15 cellular contexts compared by ENCODE assay signal in the genomic region with DNA sequence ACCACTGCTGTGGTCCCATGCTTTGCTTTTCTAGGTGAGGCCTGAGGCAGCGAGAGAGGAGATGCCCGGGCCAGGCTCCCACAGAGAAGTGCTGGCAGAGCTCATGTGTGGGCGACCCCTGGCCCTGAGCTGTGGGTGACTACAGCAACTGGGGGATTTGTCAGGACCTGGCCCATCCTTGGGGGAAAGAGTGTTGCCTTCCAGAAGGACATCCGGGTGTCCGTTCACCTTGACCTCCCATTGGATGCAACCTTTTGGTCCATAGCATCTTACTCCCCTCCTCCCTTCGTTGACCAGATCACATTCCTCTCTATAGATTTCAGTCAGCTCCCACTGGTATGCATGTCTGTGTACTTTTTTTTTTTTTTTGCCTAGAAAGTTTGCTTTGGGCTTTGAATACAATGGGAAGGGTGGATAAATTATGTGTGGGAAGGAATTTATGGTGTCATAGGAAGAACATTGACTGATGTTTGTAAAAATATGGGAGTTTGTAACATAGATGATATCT.
DNase-seq lines count a peak whose midpoint lies in the region; ATAC-seq and TF ChIP-seq lines count a peak whose summit lies in the region.
"Had no signal": no experiment of that assay in that cellular context is flagged by ENCODE, and none has a peak within 500 bp of the region (broad histone marks: within the 10 kb centered on the region; RNA-seq: fewer than 3 reads in every experiment).

No MANE protein-coding gene starts in this region.

- H3K36me3 ChIP-seq in breast epithelium (no peaks in the 10 kb centered on the region), hepatocyte (replicated peaks; ENCODE audit: insufficient read depth, low read depth) (no peaks in the 10 kb centered on the region)
- no peaks in the 10 kb centered on the region for H3K36me3 ChIP-seq in naive thymus-derived CD4-positive, alpha-beta T cell (ENCODE audit: control insufficient read depth in 2 of 3, insufficient read depth in 3 of 3, low read length in 3 of 3)

- no peak overlapping the region for H2AFZ ChIP-seq in hepatocyte

- DNase-seq in breast epithelium (ENCODE audit: low spot score in 2 of 2) (no peak), MCF 10A (ENCODE audit: unreplicated experiment) (no peak), hepatocyte (ENCODE audit: low spot score) (no peak), progenitor cell of endocrine pancreas (ENCODE audit: low spot score, unreplicated experiment) (no peak), NCI-H2107 treated with DMSO at 0.1 percent for 48 hours (lab: John Stamatoyannopoulos, UW; ENCODE audit: unreplicated experiment) (no peak), NCI-H748 treated with DMSO at 0.1 percent for 48 hours (lab: John Stamatoyannopoulos, UW) (no peak)
- DNase-seq in stimulated activated CD4-positive, alpha-beta T cell treated with anti-CD3 and anti-CD28 coated beads, Interleukin-15, amount 100 ng/mL, for 24 hours = no peak
- DNase-seq in naive thymus-derived CD4-positive, alpha-beta T cell = no peak
- DNase-seq: 8988T, GOT3, NCI-H1436 treated with DMSO at 0.1 percent for 48 hours, NCI-H2081, NCI-H524 treated with DMSO at 0.1 percent for 48 hours, SIG-M5 had no signal

- no peaks in the 10 kb centered on the region for H3K9me3 Mint-ChIP-seq in MCF 10A (ENCODE audit: unreplicated experiment)
- H3K9me3 Mint-ChIP-seq in progenitor cell of endocrine pancreas (ENCODE audit: low read depth) = no peaks in the 10 kb centered on the region
- peaks cover 0 to 1% (median 0%) of the 10 kb centered on the region in 11 donors for H3K9me3 Mint-ChIP-seq in naive thymus-derived CD4-positive, alpha-beta T cell

- H3K4me1 Mint-ChIP-seq in MCF 10A (ENCODE audit: insufficient read depth, unreplicated experiment) = no peaks in the 10 kb centered on the region
- peaks cover 30% of the 10 kb centered on the region for H3K4me1 Mint-ChIP-seq in progenitor cell of endocrine pancreas (ENCODE audit: low read depth)
- H3K4me1 Mint-ChIP-seq in naive thymus-derived CD4-positive, alpha-beta T cell = no peaks in the 10 kb centered on the region

- H3K4me3 ChIP-seq in breast epithelium (no peak overlapping the region), hepatocyte (no peak overlapping the region)
- H3K4me3 ChIP-seq in naive thymus-derived CD4-positive, alpha-beta T cell (ENCODE audit: low read length) = no peak overlapping the region
- H3K4me3 ChIP-seq: BLaER1 treated with 17β-estradiol and CSF1 and Interleukin-3, amounts not matched to agents 10 nM and 100 nM had no signal

- H3K27me3 Mint-ChIP-seq in MCF 10A (ENCODE audit: insufficient read depth, unreplicated experiment) = no peaks in the 10 kb centered on the region
- H3K27me3 Mint-ChIP-seq in progenitor cell of endocrine pancreas = no peaks in the 10 kb centered on the region
- H3K27me3 Mint-ChIP-seq in naive thymus-derived CD4-positive, alpha-beta T cell = peaks cover 0 to 8% (median 2%) of the 10 kb centered on the region in 5 donors

- no peak overlapping the region for H3K4me3 Mint-ChIP-seq in MCF 10A (ENCODE audit: unreplicated experiment)
- no peak overlapping the region for H3K4me3 Mint-ChIP-seq in progenitor cell of endocrine pancreas (ENCODE audit: low read depth)
- no peak overlapping the region for H3K4me3 Mint-ChIP-seq in naive thymus-derived CD4-positive, alpha-beta T cell

- H3K27ac Mint-ChIP-seq in MCF 10A (ENCODE audit: low read depth, unreplicated experiment) (no peak overlapping the region), progenitor cell of endocrine pancreas (peak overlapping the region; percentile 59)
- no peak overlapping the region for H3K27ac Mint-ChIP-seq in naive thymus-derived CD4-positive, alpha-beta T cell

- no peak for ATAC-seq in naive thymus-derived CD4-positive, alpha-beta T cell

- BruUV-seq in MCF 10A (replicated peaks; lab: Mats Ljungman, UMichigan) = no TSS peak

- H3K4me2 ChIP-seq in hepatocyte = no peak overlapping the region
- H3K4me2 ChIP-seq: BLaER1 treated with 17β-estradiol and CSF1 and Interleukin-3, amounts not matched to agents 10 nM and 100 nM had no signal

- TF ChIP-seq CTCF in breast epithelium (IDR thresholded peaks at IDR 0.05) = no peak
- TF ChIP-seq CTCF in MCF 10A (IDR thresholded peaks at IDR 0.05; ENCODE audit: unreplicated experiment) = no peak
- no peak for TF ChIP-seq CTCF in hepatocyte (IDR thresholded peaks at IDR 0.05; ENCODE audit: poor library complexity)
- TF ChIP-seq CTCF in progenitor cell of endocrine pancreas (IDR thresholded peaks at IDR 0.05; ENCODE audit: unreplicated experiment) = no peak

- CTCF ChIA-PET in MCF 10A (lab: Yijun Ruan, JAX) = interaction anchor here (0.6 kb wide), 2 partner anchors 102 to 905 kb away, joined by 4 to 5 read pairs; no protein-coding TSS in a partner anchor
- CTCF ChIA-PET in naive thymus-derived CD4-positive, alpha-beta T cell (lab: Charles Lee) = no interaction called here

- 75% methylated on average over 6 of the region's 6 CpGs for WGBS in hepatocyte (ENCODE audit: low lambda C conversion rate, missing lambda C conversion rate)

- H3K9me2 ChIP-seq in hepatocyte (replicated peaks; ENCODE audit: insufficient read depth) = no peaks in the 10 kb centered on the region

- H4K20me1 ChIP-seq in hepatocyte (ENCODE audit: insufficient read depth, poor library complexity, severe bottlenecking) = no peaks in the 10 kb centered on the region

- TF ChIP-seq POLR2A in breast epithelium (IDR thresholded peaks at IDR 0.05) = no peak

- H3K27ac ChIP-seq in breast epithelium (peak overlapping the region; percentile 2 to 56), hepatocyte (peak overlapping the region; percentile 13)
- H3K27ac ChIP-seq in naive thymus-derived CD4-positive, alpha-beta T cell (ENCODE audit: low read depth, low read length) = no peak overlapping the region
- H3K27ac ChIP-seq: BLaER1 treated with 17β-estradiol and CSF1 and Interleukin-3, amounts not matched to agents 10 nM and 100 nM had no signal

- no peaks in the 10 kb centered on the region for H3K27me3 ChIP-seq in breast epithelium
- no peaks in the 10 kb centered on the region for H3K27me3 ChIP-seq in hepatocyte
- no peaks in the 10 kb centered on the region for H3K27me3 ChIP-seq in naive thymus-derived CD4-positive, alpha-beta T cell (ENCODE audit: control insufficient read depth in 2 of 2, insufficient read depth in 2 of 2, low read length in 2 of 2)
- H3K27me3 ChIP-seq: BLaER1 treated with 17β-estradiol and CSF1 and Interleukin-3, amounts not matched to agents 10 nM and 100 nM had no signal

- H3K9me3 ChIP-seq in breast epithelium (no peaks in the 10 kb centered on the region), hepatocyte (ENCODE audit: low read depth) (no peaks in the 10 kb centered on the region)
- H3K9me3 ChIP-seq in naive thymus-derived CD4-positive, alpha-beta T cell (ENCODE audit: control insufficient read depth in 2 of 3, low read length in 3 of 3) = no peaks in the 10 kb centered on the region
- H3K9me3 ChIP-seq: BLaER1 treated with 17β-estradiol and CSF1 and Interleukin-3, amounts not matched to agents 10 nM and 100 nM had no signal

- intact Hi-C loops in breast epithelium (cut with DNase I; ENCODE audit: low total_unique reads) (no loop called here), MCF 10A (cut with micrococcal nuclease) (no loop called here)
- intact Hi-C loops in naive thymus-derived CD4-positive, alpha-beta T cell (cut with micrococcal nuclease) = no loop called here

- H3K36me3 Mint-ChIP-seq in MCF 10A (ENCODE audit: insufficient read depth, unreplicated experiment) (no peaks in the 10 kb centered on the region), progenitor cell of endocrine pancreas (ENCODE audit: insufficient read depth) (no peaks in the 10 kb centered on the region)
- no peaks in the 10 kb centered on the region for H3K36me3 Mint-ChIP-seq in naive thymus-derived CD4-positive, alpha-beta T cell

- H3K4me1 ChIP-seq in breast epithelium (peaks cover 0 to 4% of the 10 kb centered on the region in 2 donors), hepatocyte (ENCODE audit: insufficient read depth) (peaks cover 15% of the 10 kb centered on the region)
- no peaks in the 10 kb centered on the region for H3K4me1 ChIP-seq in naive thymus-derived CD4-positive, alpha-beta T cell (ENCODE audit: control insufficient read depth in 2 of 2, insufficient read depth in 2 of 2, low read length in 2 of 2)

- H3K79me2 ChIP-seq in hepatocyte = peaks cover 80% of the 10 kb centered on the region

- POLR2A ChIA-PET in MCF 10A (lab: Yijun Ruan, JAX) = no interaction called here
- POLR2A ChIA-PET in naive thymus-derived CD4-positive, alpha-beta T cell (lab: Charles Lee) = no interaction called here
